Comparison of ENCODE assay signal across 1 cellular context in genomic region chr3:16377847-16378302, GRCh38.
A peak's percentile ranks its signal among the peaks of the same experiment; 100 is the strongest.
TF ChIP-seq lines count a peak whose summit lies in the region.

No MANE protein-coding gene starts in this region.

TF ChIP-seq in GM12878, 131 proteins besides CTCF, POLR2A, EP300 and RAD21:
- TF ChIP-seq ZNF592 (IDR thresholded peaks at IDR 0.05): no peak
- no peak for TF ChIP-seq SMAD1 (IDR thresholded peaks at IDR 0.05; ENCODE audit: low read depth, partially characterized antibody)
- TF ChIP-seq MTA3 (IDR thresholded peaks at IDR 0.05; ENCODE audit: borderline replicate concordance, low read length): 0 out of 2 replicates have a peak, but pooled peaks have one; percentile 4
- TF ChIP-seq BHLHE40 (IDR thresholded peaks at IDR 0.05; ENCODE audit: borderline replicate concordance in 1 of 2, low read depth in 2 of 2, low read length in 1 of 2): peak in 1 of 2 experiments; percentile 41; a peak in 2 of 4 replicates
